12 cellular contexts compared by ENCODE assay signal in the genomic region with DNA sequence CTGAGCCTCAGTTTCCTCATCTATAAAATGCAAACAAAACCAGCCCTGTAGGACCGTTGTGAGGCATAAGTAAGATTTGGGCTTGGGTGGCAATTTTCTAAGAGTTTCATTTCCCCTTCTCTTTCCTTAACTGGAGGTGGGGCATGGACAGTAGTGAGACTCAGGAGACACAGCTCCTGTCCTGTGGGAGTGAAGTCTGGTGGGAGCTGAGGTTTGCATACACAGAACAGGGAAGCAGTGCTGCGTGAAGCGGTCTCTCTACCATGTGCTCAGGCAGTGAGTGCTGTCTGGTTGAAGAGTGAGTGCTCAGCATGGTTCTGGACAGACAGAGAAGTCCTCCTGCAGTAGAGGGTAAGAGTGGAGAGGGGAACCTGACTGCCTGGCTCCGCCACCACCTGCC. TPM values are rescaled to one million over a fixed set of nuclear protein-coding genes. Genes with fewer than 3 reads are reported as not detected.
DNase-seq lines count a peak whose midpoint lies in the region; ATAC-seq, FAIRE-seq and TF ChIP-seq lines count a peak whose summit lies in the region.
"Had no signal": no experiment of that assay in that cellular context is flagged by ENCODE, and none has a peak within 500 bp of the region (broad histone marks: within the 10 kb centered on the region; RNA-seq: fewer than 3 reads in every experiment).

No MANE protein-coding gene starts in this region.

- H3K4me3 ChIP-seq in right lobe of liver (no peak overlapping the region), HepG2 (replicated peaks in 1 of 3; ENCODE audit: insufficient read depth in 1 of 3, low read depth in 2 of 3, low read length in 3 of 3) (no peak overlapping the region), upper lobe of right lung (no peak overlapping the region), small intestine (ENCODE audit: low read depth in 1 of 2, low read length in 2 of 2) (no peak overlapping the region)

- CTCF ChIA-PET in HepG2 (lab: Yijun Ruan, JAX; ENCODE audit: low intra/inter-chr PET ratio, low total read pairs), result no interaction called here

- H4K20me1 ChIP-seq in HepG2 (ENCODE audit: insufficient read depth, low read length), result no peaks in the 10 kb centered on the region

- in situ Hi-C loops in HepG2 (cut with HindIII; ENCODE audit: extremely low pct_ligation_motif_present, low pct_unique_long_range_greater_than_20kb), result no loop called here

- peak overlapping the region; percentile 56 to 91 for H3K27ac Mint-ChIP-seq in effector memory CD8-positive, alpha-beta T cell

- H3K27me3 Mint-ChIP-seq in effector memory CD8-positive, alpha-beta T cell, result no peaks in the 10 kb centered on the region

- BruUV-seq in HepG2 (replicated peaks; lab: Mats Ljungman, UMichigan), result no TSS peak

- no peak for TF ChIP-seq POLR2A in right lobe of liver (IDR thresholded peaks at IDR 0.05)
- TF ChIP-seq POLR2A in HepG2 (IDR thresholded peaks at IDR 0.05; ENCODE audit: insufficient read depth in 1 of 2, low read depth in 2 of 2, low read length in 2 of 2), result no peak

- POLR2A ChIA-PET in HepG2 (lab: Yijun Ruan, JAX), result interaction anchor here (1.4 kb wide), 1 partner anchor 367 kb away, joined by 3 read pairs; no protein-coding TSS in a partner anchor

- TF ChIP-seq EP300 in HepG2 (IDR thresholded peaks at IDR 0.05; ENCODE audit: low read depth in 2 of 2, low read length in 2 of 2), result no peak
- no peak for TF ChIP-seq EP300 in HepG2 (CRISPR knock-in tag; IDR thresholded peaks at IDR 0.05; ENCODE audit: borderline replicate concordance)

- H3K27me3 ChIP-seq in right lobe of liver (no peaks in the 10 kb centered on the region), HepG2 (ENCODE audit: control insufficient read depth in 1 of 2, insufficient read depth in 2 of 2, low read length in 2 of 2) (no peaks in the 10 kb centered on the region), upper lobe of right lung (no peaks in the 10 kb centered on the region), small intestine (ENCODE audit: control insufficient read depth in 2 of 2, insufficient read depth in 2 of 2, low read length in 2 of 2) (no peaks in the 10 kb centered on the region)
- H3K27me3 ChIP-seq: BE2C had no signal

- no peak overlapping the region for H3K4me3 Mint-ChIP-seq in effector memory CD8-positive, alpha-beta T cell

- TF ChIP-seq RAD21 in HepG2 (CRISPR knock-in tag; IDR thresholded peaks at IDR 0.05), result no peak

- H2AFZ ChIP-seq in HepG2 (ENCODE audit: low read length), result no peak overlapping the region
- H2AFZ ChIP-seq: parathyroid adenoma had no signal

- intact Hi-C loops in right lobe of liver (cut with DNase I), result no loop called here
- intact Hi-C loops in HepG2 (cut with micrococcal nuclease; ENCODE audit: unreplicated experiment), result no loop called here
- intact Hi-C loops in upper lobe of right lung (cut with DNase I), result no loop called here

- H3K27ac ChIP-seq in right lobe of liver, result no peak overlapping the region
- H3K27ac ChIP-seq in HepG2 (ENCODE audit: extremely low read length, insufficient read depth, low read length), result no peak overlapping the region
- no peak overlapping the region for H3K27ac ChIP-seq in upper lobe of right lung
- peak overlapping the region in 1 of 2 donors; percentile 14 for H3K27ac ChIP-seq in small intestine (ENCODE audit: low read depth in 1 of 2, low read length in 1 of 2)
- H3K27ac ChIP-seq: parathyroid adenoma had no signal

- TF ChIP-seq CTCF in right lobe of liver (IDR thresholded peaks at IDR 0.05) (no peak), HepG2 (CRISPR knock-in tag; IDR thresholded peaks at IDR 0.05) (no peak), upper lobe of right lung (IDR thresholded peaks at IDR 0.05) (no peak)

- H3K36me3 ChIP-seq in right lobe of liver, result no peaks in the 10 kb centered on the region
- H3K36me3 ChIP-seq in HepG2 (replicated peaks in 1 of 2; ENCODE audit: control insufficient read depth in 1 of 2, insufficient read depth in 2 of 2, low read length in 2 of 2), result peaks cover 29 to 63% of the 10 kb centered on the region in 2 experiments
- H3K36me3 ChIP-seq in upper lobe of right lung, result peaks cover 47% of the 10 kb centered on the region
- peaks cover 2 to 9% of the 10 kb centered on the region in 2 donors for H3K36me3 ChIP-seq in small intestine (ENCODE audit: control insufficient read depth in 2 of 2, insufficient read depth in 2 of 2, low read length in 2 of 2)
- H3K36me3 ChIP-seq: BE2C had no signal

- peaks cover 8 to 19% of the 10 kb centered on the region in 2 donors for H3K4me1 Mint-ChIP-seq in effector memory CD8-positive, alpha-beta T cell (ENCODE audit: low read depth in 2 of 2)

- H3K4me2 ChIP-seq in HepG2 (ENCODE audit: low read depth, low read length), result no peak overlapping the region

- no peaks in the 10 kb centered on the region for H3K4me1 ChIP-seq in right lobe of liver
- peaks cover 20% of the 10 kb centered on the region for H3K4me1 ChIP-seq in HepG2 (ENCODE audit: insufficient read depth, low read length)
- peaks cover 11% of the 10 kb centered on the region for H3K4me1 ChIP-seq in upper lobe of right lung
- H3K4me1 ChIP-seq in small intestine (ENCODE audit: control insufficient read depth in 2 of 2, insufficient read depth in 1 of 2, low read depth in 1 of 2, low read length in 1 of 2), result peaks cover 0 to 6% of the 10 kb centered on the region in 2 donors
- H3K4me1 ChIP-seq: BE2C, parathyroid adenoma had no signal

- FAIRE-seq in HepG2 (lab: Jason Lieb, UNC), result no peak
- no peak for FAIRE-seq in small intestine (lab: Jason Lieb, UNC)

- H3K9me3 Mint-ChIP-seq in effector memory CD8-positive, alpha-beta T cell, result no peaks in the 10 kb centered on the region

- peaks cover 48% of the 10 kb centered on the region for H3K36me3 Mint-ChIP-seq in effector memory CD8-positive, alpha-beta T cell (ENCODE audit: insufficient read depth)

- no peak for DNase-seq in right lobe of liver
- no peak for DNase-seq in HepG2 (ENCODE audit: low spot score)
- peak; percentile 57 for DNase-seq in NOMO-1 treated with dmso at 0.1 percent for 144 hours (lab: John Stamatoyannopoulos, UW; ENCODE audit: unreplicated experiment)
- DNase-seq in effector memory CD8-positive, alpha-beta T cell, result no peak
- DNase-seq in upper lobe of right lung, result no peak
- DNase-seq in activated gamma-delta T cell treated with Interleukin-2 at 50 U/mL for 16 hours, result no peak
- no peak for DNase-seq in small intestine
- no peak for DNase-seq in AG08396 (ENCODE audit: low spot score)
- DNase-seq: BE2C, NCI-H1092, PC-3 had no signal

- 88% methylated on average over 4 of the region's 4 CpGs for WGBS in right lobe of liver (ENCODE audit: insufficient coverage, low coverage, low lambda C conversion rate, missing lambda C conversion rate)
- WGBS in HepG2 (ENCODE audit: low lambda C conversion rate), result 100% methylated on average over 4 of the region's 4 CpGs
- 88 to 98% (median 88%) methylated on average over 4 of the region's 4 CpGs for WGBS in small intestine, 3 donors

- H3K9me3 ChIP-seq in right lobe of liver (no peaks in the 10 kb centered on the region), HepG2 (ENCODE audit: low read length) (no peaks in the 10 kb centered on the region), upper lobe of right lung (no peaks in the 10 kb centered on the region), small intestine (ENCODE audit: control insufficient read depth, low read depth) (no peaks in the 10 kb centered on the region)
- H3K9me3 ChIP-seq: BE2C had no signal

- ATAC-seq in right lobe of liver (peak; percentile 34 to 66 (median 45)), HepG2 (no peak), upper lobe of right lung (peak; percentile 87)
- no peak for ATAC-seq in effector memory CD8-positive, alpha-beta T cell (replicated peaks)
- ATAC-seq: PC-3 had no signal

- no peaks in the 10 kb centered on the region for H3K79me2 ChIP-seq in HepG2 (ENCODE audit: insufficient read depth, low read length)

- no peak overlapping the region for H3K9ac ChIP-seq in HepG2 (ENCODE audit: insufficient read depth, low read depth, low read length)
- H3K9ac ChIP-seq: parathyroid adenoma had no signal

TF ChIP-seq in HepG2, 621 proteins besides CTCF, POLR2A, EP300 and RAD21 (continues in another document):
- no peak for TF ChIP-seq KLF12 (CRISPR knock-in tag; IDR thresholded peaks at IDR 0.05; ENCODE audit: borderline replicate concordance)
- TF ChIP-seq, protein P1, sequence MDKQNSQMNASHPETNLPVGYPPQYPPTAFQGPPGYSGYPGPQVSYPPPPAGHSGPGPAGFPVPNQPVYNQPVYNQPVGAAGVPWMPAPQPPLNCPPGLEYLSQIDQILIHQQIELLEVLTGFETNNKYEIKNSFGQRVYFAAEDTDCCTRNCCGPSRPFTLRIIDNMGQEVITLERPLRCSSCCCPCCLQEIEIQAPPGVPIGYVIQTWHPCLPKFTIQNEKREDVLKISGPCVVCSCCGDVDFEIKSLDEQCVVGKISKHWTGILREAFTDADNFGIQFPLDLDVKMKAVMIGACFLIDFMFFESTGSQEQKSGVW (CRISPR knock-in tag; IDR thresholded peaks at IDR 0.05; ENCODE audit: borderline replicate concordance), result no peak

RNA-seq across cellular contexts. Expression of a gene that starts 36.9 kb away (rescaled TPM):
- total RNA-seq in right lobe of liver, result 10 to 100 TPM in 2 of 6 experiments, 1 to 10 TPM in 4; 7.6 to 15.5 (median 9.8) TPM
- total RNA-seq in HepG2 (2016; rRNA removed; fragmentation: Illumina TruSeq; extraction: Trizol), result 21.0 and 24.0 TPM in 2 replicates
- total RNA-seq in HepG2 (2016; cell fraction: cytosol; rRNA removed; fragmentation: Illumina TruSeq; extraction: Trizol; ENCODE audit: low read depth), result 8.3 and 8.9 TPM in 2 replicates
- 17.8 and 24.5 TPM in 2 replicates for total RNA-seq in HepG2 (2016; cell fraction: insoluble cytoplasmic fraction; rRNA removed; fragmentation: Illumina TruSeq; extraction: Trizol)
- total RNA-seq in HepG2 (2016; cell fraction: membrane; rRNA removed; fragmentation: Illumina TruSeq; extraction: Trizol), result 18.3 and 18.8 TPM in 2 replicates
- 28.5 and 28.8 TPM in 2 replicates for total RNA-seq in HepG2 (2016; cell fraction: nucleus; rRNA removed; fragmentation: Illumina TruSeq; extraction: Trizol)
- polyA plus RNA-seq in HepG2 (2011; rRNA removed), result 23.7 and 25.2 TPM in 2 replicates
- polyA plus RNA-seq in HepG2 (2011; cell fraction: cytosol; rRNA removed), result 16.5 and 24.2 TPM in 2 replicates
- 65.7 and 80.5 TPM in 2 replicates for polyA plus RNA-seq in HepG2 (2011; cell fraction: nucleus; rRNA removed)
- 20.4 and 24.1 TPM in 2 replicates for polyA plus RNA-seq in HepG2 (2012)
- polyA plus RNA-seq in HepG2 (2016; cell fraction: cytosol; fragmentation: Illumina TruSeq; extraction: Trizol; ENCODE audit: low read depth), result 5.7 and 5.8 TPM in 2 replicates
- polyA plus RNA-seq in HepG2 (2016; cell fraction: insoluble cytoplasmic fraction; fragmentation: Illumina TruSeq; extraction: Trizol; ENCODE audit: low read depth), result 19.1 and 24.2 TPM in 2 replicates
- polyA plus RNA-seq in HepG2 (2016; cell fraction: membrane; fragmentation: Illumina TruSeq; extraction: Trizol; ENCODE audit: low read depth), result 11.6 and 14.8 TPM in 2 replicates
- 29.2 and 31.6 TPM in 2 replicates for polyA plus RNA-seq in HepG2 (2016; cell fraction: nucleus; fragmentation: Illumina TruSeq; extraction: Trizol; ENCODE audit: insufficient read depth, low read depth)
- 25.8 and 60.0 TPM in 2 replicates for polyA minus RNA-seq in HepG2 (2011; rRNA and poly(A)+ RNA removed; ENCODE audit: low replicate concordance)
- 12.9 and 13.4 TPM in 2 replicates for polyA minus RNA-seq in HepG2 (2011; cell fraction: cytosol; rRNA and poly(A)+ RNA removed)
- 37.9 and 48.2 TPM in 2 replicates for polyA minus RNA-seq in HepG2 (2011; cell fraction: nucleus; rRNA and poly(A)+ RNA removed)
- 45.5 TPM for total RNA-seq in upper lobe of right lung
- 10 to 100 TPM; 25.7 to 48.8 (median 39.2) TPM for polyA plus RNA-seq in small intestine

Comparison
In these comparisons a context has a peak if more than half of its experiments do, and no peak if none do; other contexts are left out.
1. ATAC-seq: peak in right lobe of liver (4 of 4) and upper lobe of right lung (single experiment); none in HepG2 (single experiment) and effector memory CD8-positive, alpha-beta T cell (single experiment).